13 cellular contexts compared by ENCODE assay signal in genomic region chr7:159026271-159027047, GRCh38.
DNase-seq lines count a peak whose midpoint lies in the region; ATAC-seq and TF ChIP-seq lines count a peak whose summit lies in the region.
"Had no signal": no experiment of that assay in that cellular context is flagged by ENCODE, and none has a peak within 500 bp of the region (broad histone marks: within the 10 kb centered on the region; RNA-seq: fewer than 3 reads in every experiment).

No MANE protein-coding gene starts in this region.

- H3K27me3 ChIP-seq in DND-41 (ENCODE audit: insufficient read depth, low read length, poor library complexity) (no peaks in the 10 kb centered on the region), HUES64 (ENCODE audit: insufficient read depth, low read length) (no peaks in the 10 kb centered on the region), neural cell (ENCODE audit: insufficient read depth, low read depth, low read length) (peaks cover 3% of the 10 kb centered on the region)

- H3K9ac ChIP-seq in DND-41 (ENCODE audit: low read depth, low read length) = no peak overlapping the region; the same call in 1 of the 2 replicates
- no peak overlapping the region for H3K9ac ChIP-seq in HUES64 (ENCODE audit: low read depth, low read length)
- H3K9ac ChIP-seq in neural cell (ENCODE audit: low read length) = no peak overlapping the region
- H3K9ac ChIP-seq: SK-N-SH had no signal

- H3K4me3 ChIP-seq in DND-41 (ENCODE audit: low read depth in 1 of 2, low read length in 2 of 2) = no peak overlapping the region
- no peak overlapping the region for H3K4me3 ChIP-seq in HUES64 (ENCODE audit: low read length)
- H3K4me3 ChIP-seq in neural cell (ENCODE audit: low read length) = no peak overlapping the region

- WGBS in HUES64 = 74% methylated on average over 33 of the region's 33 CpGs

- H3K4me2 ChIP-seq in DND-41 (ENCODE audit: insufficient read depth, low read length) (no peak overlapping the region), neural cell (ENCODE audit: low read length) (no peak overlapping the region)
- H3K4me2 ChIP-seq: SK-N-SH had no signal

- peaks cover 54% of the 10 kb centered on the region for H3K4me1 Mint-ChIP-seq in brain

- H3K9me3 ChIP-seq in DND-41 (ENCODE audit: insufficient read depth, low read length, severe bottlenecking) = peaks cover 3% of the 10 kb centered on the region
- H3K9me3 ChIP-seq in HUES64 (ENCODE audit: insufficient read depth, low read depth, low read length) = peaks cover 9% of the 10 kb centered on the region; the same call in 1 of the 2 replicates
- H3K9me3 ChIP-seq in neural cell (ENCODE audit: low read length) = no peaks in the 10 kb centered on the region
- H3K9me3 ChIP-seq: SK-N-SH had no signal

- peak; percentile 8; the same call in 2 of the 3 replicates for ATAC-seq in DND-41 (ENCODE audit: insufficient read depth, low read depth)
- ATAC-seq in GM21825 (IDR thresholded peaks at IDR 0.05; ENCODE audit: unreplicated experiment) = no peak
- ATAC-seq: activated CD4-positive, CD25-positive, alpha-beta regulatory T cell treated with anti-CD3 and anti-CD28 coated beads, Interleukin-2, amount 50 U/mL, for 24 hours had no signal

- TF ChIP-seq EP300 in neural cell (conservative IDR thresholded peaks at IDR 0.05; ENCODE audit: poor library complexity, severe bottlenecking) = no peak

- no peaks in the 10 kb centered on the region for H3F3A ChIP-seq in neural cell (ENCODE audit: insufficient read depth, low read length, poor library complexity, severe bottlenecking)

- no peaks in the 10 kb centered on the region for H3K9me2 ChIP-seq in neural cell (ENCODE audit: insufficient read depth, low read length)
- H3K9me2 ChIP-seq: SK-N-SH had no signal

- TF ChIP-seq CTCF in DND-41 (IDR thresholded peaks at IDR 0.05; ENCODE audit: borderline replicate concordance, extremely low read depth, low read length, poor library complexity, severe bottlenecking) = peak; percentile 15
- TF ChIP-seq CTCF in brain (conservative IDR thresholded peaks at IDR 0.05) = no peak
- no peak for TF ChIP-seq CTCF in neural cell (IDR thresholded peaks at IDR 0.05; ENCODE audit: poor library complexity, severe bottlenecking)

- no peaks in the 10 kb centered on the region for H4K20me1 ChIP-seq in DND-41 (ENCODE audit: insufficient read depth, low read length)
- no peaks in the 10 kb centered on the region for H4K20me1 ChIP-seq in neural cell (ENCODE audit: insufficient read depth)

- H3K27ac ChIP-seq in DND-41 (ENCODE audit: low read length) (peak overlapping the region; percentile 71), HUES64 (ENCODE audit: low read depth, low read length) (peak overlapping the region; percentile 53; the same call in 1 of the 2 replicates), neural cell (ENCODE audit: low read length) (no peak overlapping the region)

- H3K36me3 Mint-ChIP-seq in brain = no peaks in the 10 kb centered on the region

- no peak overlapping the region for H2AFZ ChIP-seq in DND-41 (ENCODE audit: low read depth, low read length)
- no peak overlapping the region for H2AFZ ChIP-seq in neural cell (ENCODE audit: low read depth, low read length)

- peaks cover 4% of the 10 kb centered on the region for H3K27me3 Mint-ChIP-seq in brain

- peaks cover 21% of the 10 kb centered on the region for H3K4me1 ChIP-seq in DND-41 (ENCODE audit: insufficient read depth, low read length)
- H3K4me1 ChIP-seq in HUES64 (ENCODE audit: insufficient read depth, low read length) = 0 out of 2 replicates have a peak, but pooled peaks cover under 1% of the 10 kb centered on the region

- H3K9me3 Mint-ChIP-seq in brain = peaks cover 0 to 59% (median 9%) of the 10 kb centered on the region in 5 experiments

- H3K79me2 ChIP-seq in DND-41 (ENCODE audit: insufficient read depth, low read length) = no peaks in the 10 kb centered on the region
- no peaks in the 10 kb centered on the region for H3K79me2 ChIP-seq in neural cell (replicated peaks; ENCODE audit: insufficient read depth, low read length)

- peak overlapping the region in 2 of 5 experiments; percentile 33 to 68 for H3K4me3 Mint-ChIP-seq in brain

- peak; percentile 35 for DNase-seq in DND-41
- DNase-seq in COR-L47 (lab: John Stamatoyannopoulos, UW) = no peak
- no peak for DNase-seq in OCI-M2 (lab: John Stamatoyannopoulos, UW; ENCODE audit: unreplicated experiment)
- DNase-seq in NCI-H524 treated with DMSO at 0.1 percent for 48 hours (lab: John Stamatoyannopoulos, UW) = no peak
- DNase-seq: dermis blood vessel endothelial cell, NCI-H1930, SK-N-SH, trophoblast cell had no signal

- TF ChIP-seq RAD21 in neural cell (conservative IDR thresholded peaks at IDR 0.05) = no peak

- H3K27ac Mint-ChIP-seq in brain = peak overlapping the region in 3 of 5 experiments; percentile 42 to 95 (median 49)

- H3K36me3 ChIP-seq in DND-41 (ENCODE audit: insufficient read depth, low read length) (peaks cover 26% of the 10 kb centered on the region), HUES64 (ENCODE audit: insufficient read depth, low read length) (no peaks in the 10 kb centered on the region), neural cell (ENCODE audit: insufficient read depth, low read length) (no peaks in the 10 kb centered on the region)

TF ChIP-seq in neural cell, 6 proteins besides CTCF, POLR2A, EP300 and RAD21:
- TF ChIP-seq MXI1 (conservative IDR thresholded peaks at IDR 0.05; ENCODE audit: poor library complexity, severe bottlenecking) = no peak
- TF ChIP-seq POLR2AphosphoS5 (IDR thresholded peaks at IDR 0.05) = peak; percentile 10
